ENCODE assay signal across 8 cellular contexts in the genomic region with DNA sequence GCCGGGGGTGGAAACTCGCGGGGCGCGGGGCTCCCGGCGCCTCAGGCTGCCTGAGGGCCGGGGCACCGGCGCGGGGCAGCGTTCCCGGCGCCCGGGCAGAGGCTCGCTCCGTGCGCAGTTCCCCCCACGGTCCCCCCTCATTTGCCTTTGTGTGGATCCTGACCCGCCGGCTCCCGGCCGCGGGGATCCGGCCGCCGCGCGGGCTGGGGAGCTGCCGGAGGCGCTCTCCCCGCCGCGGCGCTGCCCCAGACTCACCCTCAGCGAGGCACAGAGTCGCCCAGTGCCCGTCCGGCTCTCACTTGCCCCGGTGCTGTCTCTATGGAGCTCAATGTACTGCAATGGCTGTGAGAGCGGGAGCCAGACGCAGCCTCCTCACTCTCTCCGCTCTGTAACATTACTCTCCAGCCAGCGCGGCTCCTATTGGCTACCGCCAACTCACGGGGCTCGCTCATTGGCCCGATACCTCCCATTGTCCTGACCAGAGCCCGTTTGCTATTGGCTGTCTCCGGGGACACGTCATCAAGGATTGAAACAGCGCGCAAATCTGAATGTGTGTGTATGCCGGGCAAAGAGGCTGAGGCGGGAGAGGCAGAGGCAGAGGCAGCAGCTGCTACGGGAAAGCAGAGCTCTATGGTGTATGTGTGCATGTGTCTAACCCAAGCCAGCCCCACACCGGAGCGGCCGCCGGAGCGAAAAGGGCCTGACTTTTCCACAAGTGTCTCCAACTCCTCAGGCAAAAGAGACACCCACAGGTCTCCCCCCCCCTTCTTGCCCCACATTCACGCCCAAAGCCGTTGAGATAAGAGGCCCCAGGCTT. TPM values are rescaled to one million over a fixed set of nuclear protein-coding genes. Genes with fewer than 3 reads are reported as not detected.
DNase-seq lines count a peak whose midpoint lies in the region; ATAC-seq and TF ChIP-seq lines count a peak whose summit lies in the region.

Gene HMGB1 (minus strand): TSS at position 396 of the 817 bp plus-strand sequence. CDS start 2,256 bp downstream, outside the sequence.

- DNase-seq in NCI-H2081 (lab: John Stamatoyannopoulos, UW) (peak; percentile 96 to 98), T1000 (lab: John Stamatoyannopoulos, UW) (peak; percentile 91), astrocyte of the hippocampus (ENCODE audit: low read depth, low spot score) (peak; percentile 99), hepatocyte (ENCODE audit: low spot score) (peak; percentile 99), renal cortical epithelial cell (ENCODE audit: low read depth) (peak; percentile 96), cortex of kidney (lab: John Stamatoyannopoulos, UW) (no peak)

- no peaks in the 10 kb centered on the region for H3K9me2 ChIP-seq in hepatocyte (replicated peaks; ENCODE audit: insufficient read depth)

- ATAC-seq in GM18508 (IDR thresholded peaks at IDR 0.05; ENCODE audit: insufficient read depth, unreplicated experiment) (peak; percentile 88), HG03025 (IDR thresholded peaks at IDR 0.05; ENCODE audit: low FRiP score, unreplicated experiment) (peak; percentile 78)

- H3K79me2 ChIP-seq in hepatocyte: peaks cover 27% of the 10 kb centered on the region

- TF ChIP-seq CTCF in hepatocyte (IDR thresholded peaks at IDR 0.05; ENCODE audit: poor library complexity): no peak

- H3K27me3 ChIP-seq in hepatocyte: no peaks in the 10 kb centered on the region

- H4K20me1 ChIP-seq in hepatocyte (ENCODE audit: insufficient read depth, poor library complexity, severe bottlenecking): no peaks in the 10 kb centered on the region

- H3K4me3 ChIP-seq in hepatocyte: peak within 1 kb of the TSS; percentile 69

- H3K27ac ChIP-seq in hepatocyte: peak within 1 kb of the TSS; percentile 99

- peak within 1 kb of the TSS; percentile 72 for H3K4me2 ChIP-seq in hepatocyte

- WGBS in hepatocyte (ENCODE audit: low lambda C conversion rate, missing lambda C conversion rate): 2% methylated on average over 33 of the region's 64 CpGs

- H3K4me1 ChIP-seq in hepatocyte (ENCODE audit: insufficient read depth): peaks cover 8% of the 10 kb centered on the region

- no peaks in the 10 kb centered on the region for H3K9me3 ChIP-seq in hepatocyte (ENCODE audit: low read depth)

- peak within 1 kb of the TSS; percentile 53 for H2AFZ ChIP-seq in hepatocyte

- H3K36me3 ChIP-seq in hepatocyte (replicated peaks; ENCODE audit: insufficient read depth, low read depth): no peaks in the 10 kb centered on the region

RNA-seq across cellular contexts. Expression of gene HMGB1, which starts in this region (rescaled TPM):
- total RNA-seq in hepatocyte (372 and 394 TPM in 2 replicates), renal cortical epithelial cell (237 and 363 TPM in 2 replicates)
- 416 and 429 TPM in 2 replicates for polyA plus RNA-seq in hepatocyte
